ENCODE assay signal across 27 cellular contexts in the genomic region with DNA sequence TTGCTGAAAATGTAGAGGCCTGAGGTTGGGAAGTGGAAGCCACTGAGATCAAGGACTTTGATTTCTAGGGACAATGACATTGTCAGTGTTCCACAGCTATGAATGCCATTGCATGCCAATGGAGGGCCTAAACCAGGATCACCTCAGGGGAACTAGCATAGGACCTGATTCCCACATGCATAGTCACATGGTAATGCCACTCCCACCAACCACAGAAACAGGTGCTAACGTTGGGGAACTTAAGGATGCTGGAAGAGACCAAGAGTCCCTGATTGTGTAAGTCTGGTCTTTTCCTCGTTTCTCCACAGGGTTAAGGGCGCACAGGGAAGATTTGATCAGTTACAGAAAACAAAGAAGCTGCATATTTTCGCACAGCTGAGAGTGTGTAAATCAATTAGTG. TPM values are rescaled to one million over a fixed set of nuclear protein-coding genes. Genes with fewer than 3 reads are reported as not detected.
DNase-seq lines count a peak whose midpoint lies in the region; ATAC-seq, FAIRE-seq and TF ChIP-seq lines count a peak whose summit lies in the region.
"Had no signal": no experiment of that assay in that cellular context is flagged by ENCODE, and none has a peak within 500 bp of the region (broad histone marks: within the 10 kb centered on the region; RNA-seq: fewer than 3 reads in every experiment).

No MANE protein-coding gene starts in this region.

- H4K20me1 ChIP-seq in OCI-LY3 (ENCODE audit: insufficient read depth, low read length): no peaks in the 10 kb centered on the region

- no peak for DNase-seq in stimulated activated naive CD8-positive, alpha-beta T cell treated with anti-CD3 and anti-CD28 coated beads, Interleukin-15, amount 100 ng/mL, for 72 hours
- DNase-seq in hepatic stellate cell (ENCODE audit: low spot score) (no peak), glutamatergic neuron (no peak), HT-29 (ENCODE audit: low spot score) (no peak), kidney (no peak)
- DNase-seq: activated naive CD4-positive, alpha-beta T cell treated with anti-CD3 and anti-CD28 coated beads, Interleukin-2, amount 10 ng/mL, durations not matched to agents 7 days and 5 days; activated T-cell treated with anti-CD3 and anti-CD28 coated beads, Interleukin-2, amount 50 U/mL, for 72 hours; DMS153; GM23248; mesendoderm; MG63; NCI-H2081; NCI-H226; NCI-H748 treated with DMSO at 0.1 percent for 48 hours; ovary; stimulated activated CD4-positive, alpha-beta T cell treated with anti-CD3 and anti-CD28 coated beads, Interleukin-4, amount 100 ng/mL, for 24 hours; stimulated activated naive CD8-positive, alpha-beta T cell treated with anti-CD3 and anti-CD28 coated beads, Interleukin-15, Interleukin-2, amounts not matched to agents 100 U/mL and 50 U/mL, for 24 hours; T-helper 9 cell; thyroid gland had no signal

- H3K4me2 ChIP-seq in OCI-LY3 (ENCODE audit: low read length): peak overlapping the region; percentile 66; the same call in 1 of the 2 replicates

- peak overlapping the region; percentile 57; the same call in 1 of the 2 replicates for H3K9ac ChIP-seq in OCI-LY3 (ENCODE audit: low read length)
- H3K9ac ChIP-seq in kidney (ENCODE audit: low read length in 2 of 2): no peak overlapping the region
- H3K9ac ChIP-seq: GM23248 had no signal

- H3K4me1 ChIP-seq in OCI-LY3 (ENCODE audit: low read length): peaks cover 86% of the 10 kb centered on the region
- peaks cover 0 to 10% of the 10 kb centered on the region in 2 donors for H3K4me1 ChIP-seq in kidney (ENCODE audit: control insufficient read depth in 1 of 2, insufficient read depth in 1 of 2, low read depth in 1 of 2, low read length in 2 of 2)

- H3K27ac ChIP-seq in OCI-LY3 (ENCODE audit: low read length) (peak overlapping the region; percentile 96), kidney (ENCODE audit: low read depth in 2 of 2, low read length in 2 of 2) (no peak overlapping the region)
- H3K27ac ChIP-seq: GM23248, ovary, thyroid gland had no signal

- no peaks in the 10 kb centered on the region for H3K27me3 ChIP-seq in OCI-LY3 (ENCODE audit: low read depth, low read length)
- H3K27me3 ChIP-seq: MG63, ovary, thyroid gland had no signal

- H3K36me3 Mint-ChIP-seq in stimulated activated naive CD8-positive, alpha-beta T cell treated with anti-CD3 and anti-CD28 coated beads, Interleukin-15, Interleukin-2, amounts not matched to agents 100 ng/mL and 50 ng/mL, for 24 hours (ENCODE audit: low read depth): no peaks in the 10 kb centered on the region
- H3K36me3 Mint-ChIP-seq in dendritic cell treated with granulocyte-macrophage colony-stimulating factor and Interleukin-4, amounts not matched to agents 40 ng/mL and 50 ng/mL, for 4 days (ENCODE audit: low read depth): no peaks in the 10 kb centered on the region
- H3K36me3 Mint-ChIP-seq in glutamatergic neuron (ENCODE audit: unreplicated experiment): no peaks in the 10 kb centered on the region

- peak overlapping the region; percentile 60 for H3K27ac Mint-ChIP-seq in stimulated activated naive CD8-positive, alpha-beta T cell treated with anti-CD3 and anti-CD28 coated beads, Interleukin-15, Interleukin-2, amounts not matched to agents 100 ng/mL and 50 ng/mL, for 24 hours
- no peak overlapping the region for H3K27ac Mint-ChIP-seq in stimulated activated naive CD8-positive, alpha-beta T cell treated with anti-CD3 and anti-CD28 coated beads, Interleukin-15, amount 100 ng/mL, for 72 hours
- H3K27ac Mint-ChIP-seq in dendritic cell treated with granulocyte-macrophage colony-stimulating factor and Interleukin-4, amounts not matched to agents 40 ng/mL and 50 ng/mL, for 4 days: peak overlapping the region; percentile 64
- H3K27ac Mint-ChIP-seq in glutamatergic neuron (ENCODE audit: unreplicated experiment): no peak overlapping the region
- H3K27ac Mint-ChIP-seq: activated T-cell treated with anti-CD3 and anti-CD28 coated beads, Interleukin-2, amount 50 U/mL, for 72 hours; nephron had no signal

- no peak overlapping the region for H2AFZ ChIP-seq in OCI-LY3 (ENCODE audit: low read depth, low read length)
- H2AFZ ChIP-seq: GM23248 had no signal

- no peak for FAIRE-seq in kidney (lab: Jason Lieb, UNC)
- FAIRE-seq: G401.6, K562 had no signal

- peaks cover 18% of the 10 kb centered on the region for H3K79me2 ChIP-seq in OCI-LY3 (ENCODE audit: low read length)

- peaks cover 88% of the 10 kb centered on the region for H3K4me1 Mint-ChIP-seq in stimulated activated naive CD8-positive, alpha-beta T cell treated with anti-CD3 and anti-CD28 coated beads, Interleukin-15, Interleukin-2, amounts not matched to agents 100 ng/mL and 50 ng/mL, for 24 hours (ENCODE audit: low read depth)
- peaks cover 89% of the 10 kb centered on the region for H3K4me1 Mint-ChIP-seq in stimulated activated naive CD8-positive, alpha-beta T cell treated with anti-CD3 and anti-CD28 coated beads, Interleukin-15, amount 100 ng/mL, for 72 hours
- H3K4me1 Mint-ChIP-seq in dendritic cell treated with granulocyte-macrophage colony-stimulating factor and Interleukin-4, amounts not matched to agents 40 ng/mL and 50 ng/mL, for 4 days (ENCODE audit: low read depth): peaks cover 64% of the 10 kb centered on the region
- H3K4me1 Mint-ChIP-seq in glutamatergic neuron (ENCODE audit: low read depth, unreplicated experiment): no peaks in the 10 kb centered on the region

- TF ChIP-seq CTCF in OCI-LY3 (IDR thresholded peaks at IDR 0.05; ENCODE audit: low read depth, low read length): no peak
- no peak for TF ChIP-seq CTCF in glutamatergic neuron (IDR thresholded peaks at IDR 0.05; ENCODE audit: partially characterized antibody, unreplicated experiment)
- no peak for TF ChIP-seq CTCF in kidney (IDR thresholded peaks at IDR 0.05; ENCODE audit: borderline replicate concordance, extremely low read depth, insufficient read depth)

- H3K4me3 ChIP-seq in OCI-LY3 (ENCODE audit: low read length) (no peak overlapping the region), kidney (ENCODE audit: low read length in 2 of 2) (no peak overlapping the region)
- H3K4me3 ChIP-seq: GM23248, K562, MG63, ovary, thyroid gland had no signal

- H3K36me3 ChIP-seq in OCI-LY3 (replicated peaks; ENCODE audit: low read depth, low read length) (no peaks in the 10 kb centered on the region), kidney (ENCODE audit: control insufficient read depth in 1 of 2, insufficient read depth in 2 of 2, low read length in 2 of 2) (no peaks in the 10 kb centered on the region)
- H3K36me3 ChIP-seq: MG63, ovary, thyroid gland had no signal

- intact Hi-C loops in dendritic cell treated with granulocyte-macrophage colony-stimulating factor and Interleukin-4, amounts not matched to agents 40 ng/mL and 50 ng/mL, for 4 days (cut with micrococcal nuclease): no loop called here
- intact Hi-C loops in kidney (cut with DNase I): no loop called here

- H3K9me3 ChIP-seq in OCI-LY3 (ENCODE audit: insufficient read depth, low read length) (no peaks in the 10 kb centered on the region), kidney (ENCODE audit: control insufficient read depth in 1 of 2, low read length in 2 of 2) (no peaks in the 10 kb centered on the region)
- H3K9me3 ChIP-seq: MG63, ovary, thyroid gland had no signal

- ATAC-seq in stimulated activated naive CD8-positive, alpha-beta T cell treated with anti-CD3 and anti-CD28 coated beads, Interleukin-15, amount 100 ng/mL, for 72 hours: no peak
- ATAC-seq: activated T-cell treated with anti-CD3 and anti-CD28 coated beads, Interleukin-2, amount 50 U/mL, for 72 hours; K562; SK-N-SH treated with all-trans-retinoic acid at 6 μM for 48 hours; stimulated activated naive CD8-positive, alpha-beta T cell treated with anti-CD3 and anti-CD28 coated beads, Interleukin-15, Interleukin-2, amounts not matched to agents 100 U/mL and 50 U/mL, for 24 hours had no signal

- no peaks in the 10 kb centered on the region for H3K27me3 Mint-ChIP-seq in stimulated activated naive CD8-positive, alpha-beta T cell treated with anti-CD3 and anti-CD28 coated beads, Interleukin-15, Interleukin-2, amounts not matched to agents 100 ng/mL and 50 ng/mL, for 24 hours
- no peaks in the 10 kb centered on the region for H3K27me3 Mint-ChIP-seq in stimulated activated naive CD8-positive, alpha-beta T cell treated with anti-CD3 and anti-CD28 coated beads, Interleukin-15, amount 100 ng/mL, for 72 hours
- H3K27me3 Mint-ChIP-seq in dendritic cell treated with granulocyte-macrophage colony-stimulating factor and Interleukin-4, amounts not matched to agents 40 ng/mL and 50 ng/mL, for 4 days: no peaks in the 10 kb centered on the region
- no peaks in the 10 kb centered on the region for H3K27me3 Mint-ChIP-seq in glutamatergic neuron (ENCODE audit: unreplicated experiment)
- H3K27me3 Mint-ChIP-seq: activated naive CD4-positive, alpha-beta T cell treated with anti-CD3 and anti-CD28 coated beads, Interleukin-2, amount 10 ng/mL, durations not matched to agents 7 days and 5 days; central memory CD8-positive, alpha-beta T cell had no signal

- no peak overlapping the region for H3K4me3 Mint-ChIP-seq in stimulated activated naive CD8-positive, alpha-beta T cell treated with anti-CD3 and anti-CD28 coated beads, Interleukin-15, Interleukin-2, amounts not matched to agents 100 ng/mL and 50 ng/mL, for 24 hours
- H3K4me3 Mint-ChIP-seq in stimulated activated naive CD8-positive, alpha-beta T cell treated with anti-CD3 and anti-CD28 coated beads, Interleukin-15, amount 100 ng/mL, for 72 hours: no peak overlapping the region
- no peak overlapping the region for H3K4me3 Mint-ChIP-seq in dendritic cell treated with granulocyte-macrophage colony-stimulating factor and Interleukin-4, amounts not matched to agents 40 ng/mL and 50 ng/mL, for 4 days
- no peak overlapping the region for H3K4me3 Mint-ChIP-seq in glutamatergic neuron (ENCODE audit: unreplicated experiment)
- H3K4me3 Mint-ChIP-seq: activated naive CD4-positive, alpha-beta T cell treated with anti-CD3 and anti-CD28 coated beads, Interleukin-2, amount 10 ng/mL, durations not matched to agents 7 days and 5 days; central memory CD8-positive, alpha-beta T cell; nephron had no signal

- H3K9me3 Mint-ChIP-seq in stimulated activated naive CD8-positive, alpha-beta T cell treated with anti-CD3 and anti-CD28 coated beads, Interleukin-15, Interleukin-2, amounts not matched to agents 100 ng/mL and 50 ng/mL, for 24 hours: peaks cover 11% of the 10 kb centered on the region
- peaks cover 0 to 3% of the 10 kb centered on the region in 2 donors for H3K9me3 Mint-ChIP-seq in stimulated activated naive CD8-positive, alpha-beta T cell treated with anti-CD3 and anti-CD28 coated beads, Interleukin-15, amount 100 ng/mL, for 72 hours
- peaks cover under 1% of the 10 kb centered on the region for H3K9me3 Mint-ChIP-seq in dendritic cell treated with granulocyte-macrophage colony-stimulating factor and Interleukin-4, amounts not matched to agents 40 ng/mL and 50 ng/mL, for 4 days
- peaks cover 2% of the 10 kb centered on the region for H3K9me3 Mint-ChIP-seq in glutamatergic neuron (ENCODE audit: unreplicated experiment)
- H3K9me3 Mint-ChIP-seq: activated T-cell treated with anti-CD3 and anti-CD28 coated beads, Interleukin-2, amount 50 U/mL, for 72 hours; central memory CD8-positive, alpha-beta T cell; nephron had no signal

RNA-seq across cellular contexts. Expression of a gene that starts 59.4 kb away (rescaled TPM):
- total RNA-seq in glutamatergic neuron (ENCODE audit: unreplicated experiment) (0.71 TPM), kidney (235 TPM)
- total RNA-seq in HT-29 (2014; rRNA removed; shearing (Covaris generic)): 148 and 159 TPM in 2 replicates
- 13.8 TPM for polyA plus RNA-seq in kidney (ENCODE audit: insufficient read depth, low read depth, low replicate concordance)

Comparison
In these comparisons a context has a peak if more than half of its experiments do, and no peak if none do; other contexts are left out.
1. H3K27ac Mint-ChIP-seq: peak in stimulated activated naive CD8-positive, alpha-beta T cell treated with anti-CD3 and anti-CD28 coated beads, Interleukin-15, Interleukin-2, amounts not matched to agents 100 ng/mL and 50 ng/mL, for 24 hours (single experiment) and dendritic cell treated with granulocyte-macrophage colony-stimulating factor and Interleukin-4, amounts not matched to agents 40 ng/mL and 50 ng/mL, for 4 days (single experiment); none in stimulated activated naive CD8-positive, alpha-beta T cell treated with anti-CD3 and anti-CD28 coated beads, Interleukin-15, amount 100 ng/mL, for 72 hours (0 of 2) and glutamatergic neuron (single experiment).
2. RNA of a gene that starts 59.4 kb away (total RNA-seq): 235 TPM in kidney (single experiment) and 148 to 159 TPM in HT-29; 0.71 TPM in glutamatergic neuron (single experiment); every median in the first group is over 10 times any median in the second.